In genomic region chr4:56048621-56049427, GRCh38 we compare ENCODE assay signal across 7 cellular contexts.
A peak's percentile ranks its signal among the peaks of the same experiment; 100 is the strongest.
DNase-seq lines count a peak whose midpoint lies in the region; ATAC-seq and TF ChIP-seq lines count a peak whose summit lies in the region.

No MANE protein-coding gene starts in this region.

- H3K27me3 Mint-ChIP-seq in H9 (ENCODE audit: low read depth) = peaks cover 13% of the 10 kb centered on the region

- H3K4me2 ChIP-seq in H9 (ENCODE audit: insufficient read depth, insufficient read length, low read length) = peak overlapping the region; percentile 98

- no peaks in the 10 kb centered on the region for H3K9me3 ChIP-seq in H9 (ENCODE audit: control insufficient read depth, low read depth, low read length)

- peaks cover 11% of the 10 kb centered on the region for H3K23me2 ChIP-seq in H9 (ENCODE audit: insufficient read length, low read depth, low read length, poor library complexity, severe bottlenecking)

- H3K4me3 ChIP-seq in astrocyte of the spinal cord (ENCODE audit: low read depth, low read length) (peak overlapping the region; percentile 75), iPS-11a (ENCODE audit: low read depth, low read length) (peak overlapping the region; percentile 79)

- intact Hi-C loops in sciatic nerve (cut with DNase I) = no loop called here

- H3K18ac ChIP-seq in H9 (ENCODE audit: insufficient read length, low read depth, low read length) = peak overlapping the region; percentile 65

- no peak overlapping the region for H2BK120ac ChIP-seq in H9 (ENCODE audit: low read depth, low read length, poor library complexity, severe bottlenecking)

- H3K14ac ChIP-seq in H9 (ENCODE audit: insufficient read depth, low read length) = peak overlapping the region; percentile 97

- H2BK5ac ChIP-seq in H9 (ENCODE audit: insufficient read length, low read length) = no peak overlapping the region

- H2AK5ac ChIP-seq in H9 (ENCODE audit: insufficient read length, low read length) = no peak overlapping the region

- no peak overlapping the region for H4K91ac ChIP-seq in H9 (ENCODE audit: insufficient read length, low read depth, low read length)

- no peaks in the 10 kb centered on the region for H4K20me1 ChIP-seq in H9 (ENCODE audit: control insufficient read depth, insufficient read depth, insufficient read length)

- peak; percentile 71 for ATAC-seq in sciatic nerve

- no peak overlapping the region for H3K27ac ChIP-seq in H9 (ENCODE audit: insufficient read length, low read depth, low read length)

- H3K4me3 Mint-ChIP-seq in H9 = peak overlapping the region; percentile 92

- no peak overlapping the region for H3K23ac ChIP-seq in H9 (ENCODE audit: insufficient read length, low read depth, low read length)

- no peak overlapping the region for H2BK12ac ChIP-seq in H9 (ENCODE audit: insufficient read length, low read depth, low read length)

- H3T11ph ChIP-seq in H9 (ENCODE audit: low read length) = no peak overlapping the region

- no peak overlapping the region for H3K4ac ChIP-seq in H9 (ENCODE audit: low read depth, low read length)

- H3K4me1 Mint-ChIP-seq in H9 = peaks cover 25 to 28% of the 10 kb centered on the region in 2 experiments

- H3K27ac Mint-ChIP-seq in H9 = peak overlapping the region; percentile 44 to 83 (median 57); a peak in 1 of 7 replicates

- no CpG with 5 or more reads among the region's 82 CpGs for WGBS in H9 (ENCODE audit: extremely low coverage, insufficient read length, low lambda C conversion rate)

- peak overlapping the region; percentile 89 for H3K9ac ChIP-seq in H9 (ENCODE audit: extremely low read depth, insufficient read length, low read length)

- H3K79me1 ChIP-seq in H9 (ENCODE audit: insufficient read depth, low read depth, low read length, poor library complexity, severe bottlenecking) = peaks cover 4% of the 10 kb centered on the region

- in situ Hi-C loops in astrocyte of the spinal cord (cut with HindIII; ENCODE audit: low sequenced_read_pairs) = no loop called here

- no peak overlapping the region for H3K56ac ChIP-seq in H9 (ENCODE audit: insufficient read length, low read depth, low read length)

- H3K9me3 Mint-ChIP-seq in H9 = no peaks in the 10 kb centered on the region

- H4K8ac ChIP-seq in H9 (replicated peaks; ENCODE audit: insufficient read length, low read depth, low read length) = no peak overlapping the region

- peak; percentile 56 for DNase-seq in H9
- DNase-seq in Kasumi-1 (lab: John Stamatoyannopoulos, UW) = peak; percentile 78 to 86
- peak; percentile 67 for DNase-seq in SHP77 treated with DMSO at 0.1 percent for 48 hours (lab: John Stamatoyannopoulos, UW)
- DNase-seq in astrocyte of the spinal cord (ENCODE audit: low read depth, low spot score) = peak; percentile 59
- peak; percentile 60 for DNase-seq in sciatic nerve (ENCODE audit: low spot score)

- no peaks in the 10 kb centered on the region for H3K27me3 ChIP-seq in H9 (ENCODE audit: insufficient read depth, low read length)

- peak; percentile 73 for TF ChIP-seq CTCF in GM12874 (IDR thresholded peaks at IDR 0.05; ENCODE audit: insufficient read depth, low read depth, low read length)
- TF ChIP-seq CTCF in H9 (conservative IDR thresholded peaks at IDR 0.05) = no peak; the same call in 2 of the 3 replicates
- peak; percentile 45 for TF ChIP-seq CTCF in astrocyte of the spinal cord (IDR thresholded peaks at IDR 0.05; ENCODE audit: low read depth, low read length)

- no peaks in the 10 kb centered on the region for H3K79me2 ChIP-seq in H9 (ENCODE audit: insufficient read depth, low read length)

- H2BK20ac ChIP-seq in H9 (ENCODE audit: low read depth, low read length, poor library complexity, severe bottlenecking) = no peak overlapping the region

- no peak overlapping the region for H4K5ac ChIP-seq in H9 (ENCODE audit: insufficient read length, low read depth, low read length)

- H3K4me1 ChIP-seq in H9 (ENCODE audit: insufficient read depth, low read length) = peaks cover 4% of the 10 kb centered on the region

- no peak overlapping the region for H2BK15ac ChIP-seq in H9 (ENCODE audit: low read depth, low read length)

- peak overlapping the region; percentile 76 for H2AFZ ChIP-seq in H9 (ENCODE audit: low read length)

- no peaks in the 10 kb centered on the region; a peak in 1 of 7 replicates for H3K36me3 Mint-ChIP-seq in H9 (ENCODE audit: insufficient read depth in 1 of 3, low read depth in 3 of 3)
